ENCODE assay signal across 21 cellular contexts in genomic region chr16:68350951-68351350, GRCh38. TPM values are rescaled to one million over a fixed set of nuclear protein-coding genes. Genes with fewer than 3 reads are reported as not detected.
DNase-seq lines count a peak whose midpoint lies in the region; ATAC-seq and TF ChIP-seq lines count a peak whose summit lies in the region.
"Had no signal": no experiment of that assay in that cellular context is flagged by ENCODE, and none has a peak within 500 bp of the region (broad histone marks: within the 10 kb centered on the region; RNA-seq: fewer than 3 reads in every experiment).

No MANE protein-coding gene starts in this region.

- no peak overlapping the region for H2AFZ ChIP-seq in DND-41 (ENCODE audit: low read depth, low read length)
- no peak overlapping the region for H2AFZ ChIP-seq in hepatocyte
- H2AFZ ChIP-seq: GM23248 had no signal

- H3K4me2 ChIP-seq in DND-41 (ENCODE audit: insufficient read depth, low read length) (no peak overlapping the region), hepatocyte (no peak overlapping the region)
- H3K4me2 ChIP-seq: A549 had no signal

- intact Hi-C loops in Right ventricle myocardium inferior (cut with DNase I) = no loop called here
- intact Hi-C loops in heart left ventricle (cut with DNase I) = no loop called here

- H3K36me3 ChIP-seq in heart left ventricle = peaks cover 0 to 100% (median 96%) of the 10 kb centered on the region in 9 donors
- H3K36me3 ChIP-seq in DND-41 (ENCODE audit: insufficient read depth, low read length) = peaks cover 97% of the 10 kb centered on the region
- H3K36me3 ChIP-seq in hepatocyte (replicated peaks; ENCODE audit: insufficient read depth, low read depth) = no peaks in the 10 kb centered on the region

- no peaks in the 10 kb centered on the region for H3K9me2 ChIP-seq in hepatocyte (replicated peaks; ENCODE audit: insufficient read depth)

- peaks cover 89% of the 10 kb centered on the region for H3K79me2 ChIP-seq in DND-41 (ENCODE audit: insufficient read depth, low read length)
- H3K79me2 ChIP-seq in hepatocyte = peaks cover 3% of the 10 kb centered on the region

- no peaks in the 10 kb centered on the region for H3K9me3 ChIP-seq in heart left ventricle
- H3K9me3 ChIP-seq in DND-41 (ENCODE audit: insufficient read depth, low read length, severe bottlenecking) = no peaks in the 10 kb centered on the region
- no peaks in the 10 kb centered on the region for H3K9me3 ChIP-seq in hepatocyte (ENCODE audit: low read depth)
- H3K9me3 ChIP-seq: A549, BE2C had no signal

- TF ChIP-seq CTCF in heart left ventricle (IDR thresholded peaks at IDR 0.05) (no peak), DND-41 (IDR thresholded peaks at IDR 0.05; ENCODE audit: borderline replicate concordance, extremely low read depth, low read length, poor library complexity, severe bottlenecking) (no peak), hepatocyte (IDR thresholded peaks at IDR 0.05; ENCODE audit: poor library complexity) (no peak)

- ATAC-seq in Right ventricle myocardium inferior = no peak
- no peak for ATAC-seq in heart left ventricle
- ATAC-seq in DND-41 (ENCODE audit: insufficient read depth, low read depth) = no peak
- ATAC-seq: A549 had no signal

- no peak for TF ChIP-seq POLR2A in heart left ventricle (IDR thresholded peaks at IDR 0.05)

- H3K4me3 ChIP-seq in heart left ventricle (no peak overlapping the region), DND-41 (ENCODE audit: low read depth in 1 of 2, low read length in 2 of 2) (no peak overlapping the region), hepatocyte (no peak overlapping the region)
- H3K4me3 ChIP-seq: A549, GM23248 had no signal

- WGBS in heart left ventricle, 4 donors = 85 to 93% (median 89%) methylated on average over 7 of the region's 7 CpGs
- WGBS in hepatocyte (ENCODE audit: low lambda C conversion rate, missing lambda C conversion rate) = 89% methylated on average over 7 of the region's 7 CpGs

- peak; percentile 14 for DNase-seq in Right ventricle myocardium inferior (ENCODE audit: missing footprints)
- DNase-seq in heart left ventricle = no peak
- no peak for DNase-seq in DND-41
- DNase-seq in hepatocyte (ENCODE audit: low spot score) = no peak
- no peak for DNase-seq in NCI-H510A treated with DMSO at 0.1 percent for 48 hours (lab: John Stamatoyannopoulos, UW)
- no peak for DNase-seq in SIG-M5 treated with dmso at 0.1 percent for 504 hours (lab: John Stamatoyannopoulos, UW; ENCODE audit: unreplicated experiment)
- no peak for DNase-seq in HT-29 (ENCODE audit: low spot score)
- no peak for DNase-seq in middle frontal gyrus (ENCODE audit: extremely low spot score, low spot score)
- DNase-seq: 8988T; ACHN; AML-193; BE2C; CD4-positive, alpha-beta T cell; CD8-positive, alpha-beta memory T cell; DMS 273 treated with DMSO at 0.1 percent for 48 hours; DMS53; DMS79 treated with DMSO at 0.1 percent for 48 hours; GM23248; H7; HCEC 1CT had no signal

- H3K4me1 ChIP-seq in heart left ventricle = peaks cover 0 to 9% (median under 1%) of the 10 kb centered on the region in 12 donors
- H3K4me1 ChIP-seq in DND-41 (ENCODE audit: insufficient read depth, low read length) = peaks cover 82% of the 10 kb centered on the region
- H3K4me1 ChIP-seq in hepatocyte (ENCODE audit: insufficient read depth) = peaks cover 9% of the 10 kb centered on the region
- H3K4me1 ChIP-seq: A549, BE2C had no signal

- 0 out of 2 replicates have a peak, but pooled peaks cover 3% of the 10 kb centered on the region for H4K20me1 ChIP-seq in DND-41 (ENCODE audit: insufficient read depth, low read length)
- H4K20me1 ChIP-seq in hepatocyte (ENCODE audit: insufficient read depth, poor library complexity, severe bottlenecking) = no peaks in the 10 kb centered on the region

- no peak overlapping the region for H3K27ac ChIP-seq in heart left ventricle
- H3K27ac ChIP-seq in DND-41 (ENCODE audit: low read length) = 0 out of 2 replicates have a peak overlapping the region, but pooled peaks have one; percentile 15
- H3K27ac ChIP-seq in hepatocyte = peak overlapping the region; percentile 57
- H3K27ac ChIP-seq: A549, GM23248 had no signal

- H3K27me3 ChIP-seq in heart left ventricle (no peaks in the 10 kb centered on the region), DND-41 (ENCODE audit: insufficient read depth, low read length, poor library complexity) (no peaks in the 10 kb centered on the region), hepatocyte (no peaks in the 10 kb centered on the region)
- H3K27me3 ChIP-seq: BE2C had no signal

- H3K9ac ChIP-seq in DND-41 (ENCODE audit: low read depth, low read length) = no peak overlapping the region
- H3K9ac ChIP-seq: GM23248 had no signal

RNA-seq across cellular contexts. Expression of gene PRMT7, which starts 40.1 kb away (rescaled TPM):
- total RNA-seq in Right ventricle myocardium inferior (28.9 TPM), heart left ventricle (10 to 100 TPM; 21.9 to 34.0 (median 30.7) TPM), hepatocyte (41.1 and 41.9 TPM in 2 replicates)
- polyA plus RNA-seq in heart left ventricle (10 to 100 TPM; 21.0 to 37.4 TPM), hepatocyte (31.0 and 43.6 TPM in 2 replicates)
- total RNA-seq in HT-29 (2014; rRNA removed; shearing (Covaris generic)) = 36.3 and 50.6 TPM in 2 replicates

RNA-seq across cellular contexts. Expression of gene SLC7A6OS, which starts 40.2 kb away (rescaled TPM):
- 12.4 TPM for total RNA-seq in Right ventricle myocardium inferior
- total RNA-seq in heart left ventricle = 10 to 100 TPM in 6 of 9 donors, 1 to 10 TPM in 3; 8.1 to 16.2 (median 11.2) TPM
- 1 to 10 TPM; 9.6 to 9.9 TPM for polyA plus RNA-seq in heart left ventricle
- 8.8 and 13.0 TPM in 2 replicates for total RNA-seq in hepatocyte
- 13.7 and 18.9 TPM in 2 replicates for polyA plus RNA-seq in hepatocyte
- total RNA-seq in HT-29 (2014; rRNA removed; shearing (Covaris generic)) = 15.0 and 22.2 TPM in 2 replicates

Comparison
In these comparisons a context has a peak if more than half of its experiments do, and no peak if none do; other contexts are left out.
1. H3K27ac ChIP-seq: peak in DND-41 (single experiment) and hepatocyte (single experiment); none in heart left ventricle (0 of 12).